8 cellular contexts compared by ENCODE assay signal in the genomic region with DNA sequence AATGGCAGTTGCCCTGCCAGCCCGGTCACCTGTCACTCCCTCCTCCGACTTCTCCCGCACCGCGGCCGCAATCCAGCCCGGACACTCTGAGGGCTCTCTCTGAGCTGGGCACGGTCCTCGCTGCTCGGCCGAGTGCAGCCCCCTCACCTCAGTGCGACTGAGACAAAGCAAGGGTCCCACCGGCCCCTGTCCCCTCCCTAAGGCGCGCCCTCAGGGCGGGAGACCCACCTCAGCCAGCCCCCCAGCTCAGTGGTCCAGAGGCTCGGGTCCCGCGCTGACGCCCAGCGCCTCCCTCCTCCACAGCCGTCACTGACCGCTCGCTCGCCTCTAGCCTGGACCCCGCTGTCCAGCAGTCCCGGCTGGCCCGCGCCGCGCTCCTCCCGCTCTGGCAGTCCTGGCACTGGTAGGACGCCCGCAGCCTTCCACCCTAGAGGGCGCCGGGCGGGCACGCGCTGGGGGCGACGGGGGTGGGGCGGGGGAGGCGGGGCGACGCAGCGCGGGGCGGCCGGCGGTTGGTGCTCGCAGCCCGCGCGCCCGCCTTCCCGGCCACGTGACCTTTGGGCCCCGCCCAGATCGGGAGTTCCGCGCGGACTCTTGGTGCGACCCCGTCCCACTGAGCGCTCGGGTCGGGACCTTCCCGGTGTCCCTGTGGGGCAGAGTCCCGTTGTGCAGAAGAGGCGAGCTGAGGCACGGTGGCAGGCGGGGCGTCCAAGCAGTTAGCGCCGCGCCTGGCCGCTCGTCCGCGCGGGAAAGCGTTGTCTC. TPM values are rescaled to one million over a fixed set of nuclear protein-coding genes. Genes with fewer than 3 reads are reported as not detected.
A peak's percentile ranks its signal among the peaks of the same experiment; 100 is the strongest.
DNase-seq lines count a peak whose midpoint lies in the region; TF ChIP-seq lines count a peak whose summit lies in the region.

No MANE protein-coding gene starts in this region.

- intact Hi-C loops in prostate gland (cut with DNase I): loop anchor here (5.0 kb wide), 1 partner anchor 105 kb away; a partner anchor contains a TSS

- H3K27me3 Mint-ChIP-seq in T-helper 1 cell treated with Interleukin-12 subunit alpha and Interleukin-12 subunit beta and Interleukin-4 antibody, amounts not matched to agents 30 μg/mL and 1 μg/mL, for 36 hours (ENCODE audit: low read depth): peaks cover 40% of the 10 kb centered on the region

- H3K27ac Mint-ChIP-seq in T-helper 1 cell treated with Interleukin-12 subunit alpha and Interleukin-12 subunit beta and Interleukin-4 antibody, amounts not matched to agents 30 μg/mL and 1 μg/mL, for 36 hours: no peak overlapping the region

- peak overlapping the region; percentile 87 for H3K4me3 Mint-ChIP-seq in T-helper 1 cell treated with Interleukin-12 subunit alpha and Interleukin-12 subunit beta and Interleukin-4 antibody, amounts not matched to agents 30 μg/mL and 1 μg/mL, for 36 hours

- TF ChIP-seq POLR2A in NB4 (IDR thresholded peaks at IDR 0.05; ENCODE audit: extremely low read depth, insufficient read length): no peak
- peak; percentile 25 for TF ChIP-seq POLR2A in prostate gland (IDR thresholded peaks at IDR 0.05)

- H3K27ac ChIP-seq in right atrium auricular region (peak overlapping the region; percentile 25 to 69), prostate gland (peak overlapping the region; percentile 39 to 65), urinary bladder (ENCODE audit: low read depth) (no peak overlapping the region)

- H3K9me3 ChIP-seq in right atrium auricular region (no peaks in the 10 kb centered on the region), prostate gland (no peaks in the 10 kb centered on the region)

- peak overlapping the region; percentile 53 for H3K4me3 ChIP-seq in HFF-Myc (replicated peaks; ENCODE audit: low read depth, low read length)
- peak overlapping the region; percentile 54 for H3K4me3 ChIP-seq in NB4 (ENCODE audit: low read depth, low read length)
- H3K4me3 ChIP-seq in right atrium auricular region: peak overlapping the region; percentile 61 to 83
- H3K4me3 ChIP-seq in prostate gland: peak overlapping the region; percentile 64 to 76
- peak overlapping the region; percentile 57 for H3K4me3 ChIP-seq in urinary bladder (ENCODE audit: low read depth, low read length)

- peaks cover 0 to 18% of the 10 kb centered on the region in 2 donors for H3K4me1 ChIP-seq in right atrium auricular region
- H3K4me1 ChIP-seq in prostate gland (replicated peaks): no peaks in the 10 kb centered on the region
- peaks cover 2% of the 10 kb centered on the region for H3K4me1 ChIP-seq in urinary bladder (ENCODE audit: insufficient read depth)

- H3K27me3 ChIP-seq in right atrium auricular region: no peaks in the 10 kb centered on the region
- no peaks in the 10 kb centered on the region for H3K27me3 ChIP-seq in prostate gland (replicated peaks; ENCODE audit: insufficient read depth)

- WGBS in prostate gland: under 1% methylated on average over 50 of the region's 82 CpGs
- under 1% methylated on average over 82 of the region's 82 CpGs for WGBS in urinary bladder

- H3K4me1 Mint-ChIP-seq in T-helper 1 cell treated with Interleukin-12 subunit alpha and Interleukin-12 subunit beta and Interleukin-4 antibody, amounts not matched to agents 30 μg/mL and 1 μg/mL, for 36 hours (ENCODE audit: low read depth): peaks cover 8% of the 10 kb centered on the region

- H3K9me3 Mint-ChIP-seq in T-helper 1 cell treated with Interleukin-12 subunit alpha and Interleukin-12 subunit beta and Interleukin-4 antibody, amounts not matched to agents 30 μg/mL and 1 μg/mL, for 36 hours: no peaks in the 10 kb centered on the region

- H3K36me3 ChIP-seq in right atrium auricular region: no peaks in the 10 kb centered on the region
- H3K36me3 ChIP-seq in prostate gland: no peaks in the 10 kb centered on the region
- no peaks in the 10 kb centered on the region for H3K36me3 ChIP-seq in urinary bladder (ENCODE audit: insufficient read depth)

- TF ChIP-seq CTCF in HFF-Myc (IDR thresholded peaks at IDR 0.05; ENCODE audit: low read depth, low read length, missing control alignments) (no peak), NB4 (IDR thresholded peaks at IDR 0.05; ENCODE audit: low read depth, low read length) (no peak), right atrium auricular region (IDR thresholded peaks at IDR 0.05) (no peak), prostate gland (IDR thresholded peaks at IDR 0.05) (peak in 1 of 4 experiments; percentile 24)

- no peaks in the 10 kb centered on the region for H3K36me3 Mint-ChIP-seq in T-helper 1 cell treated with Interleukin-12 subunit alpha and Interleukin-12 subunit beta and Interleukin-4 antibody, amounts not matched to agents 30 μg/mL and 1 μg/mL, for 36 hours (ENCODE audit: low read depth)

- peak; percentile 61 for DNase-seq in GDM1 (lab: John Stamatoyannopoulos, UW)
- DNase-seq in HFF-Myc (ENCODE audit: extremely low read depth, low read depth): no peak
- peak; percentile 79 for DNase-seq in NB4 (ENCODE audit: low read depth)
- peak; percentile 23 for DNase-seq in amniotic epithelial cell (ENCODE audit: low read depth)
- DNase-seq in right atrium auricular region (ENCODE audit: low spot score): peak; percentile 69
- DNase-seq in prostate gland (ENCODE audit: low spot score): peak; percentile 75

RNA-seq across cellular contexts. Expression of a gene that starts 7.9 kb away (rescaled TPM):
- total RNA-seq in right atrium auricular region (10 to 100 TPM in 1 of 2 donors, 1 to 10 TPM in 1; 9.0 to 14.6 TPM), prostate gland (10 to 100 TPM; 25.4 to 37.7 TPM), urinary bladder (12.4 TPM)
- polyA plus RNA-seq in urinary bladder: 21.7 TPM

RNA-seq across cellular contexts. Expression of a gene that starts 43.5 kb away (rescaled TPM):
- total RNA-seq in right atrium auricular region (10 to 100 TPM in 1 of 2 donors, 1 to 10 TPM in 1; 8.3 to 16.1 TPM), prostate gland (10 to 100 TPM in 1 of 2 donors, 1 to 10 TPM in 1; 8.2 to 19.0 TPM), urinary bladder (1.8 TPM)
- polyA plus RNA-seq in urinary bladder: 3.5 TPM
